ENCODE assay signal across 11 cellular contexts in the genomic region with DNA sequence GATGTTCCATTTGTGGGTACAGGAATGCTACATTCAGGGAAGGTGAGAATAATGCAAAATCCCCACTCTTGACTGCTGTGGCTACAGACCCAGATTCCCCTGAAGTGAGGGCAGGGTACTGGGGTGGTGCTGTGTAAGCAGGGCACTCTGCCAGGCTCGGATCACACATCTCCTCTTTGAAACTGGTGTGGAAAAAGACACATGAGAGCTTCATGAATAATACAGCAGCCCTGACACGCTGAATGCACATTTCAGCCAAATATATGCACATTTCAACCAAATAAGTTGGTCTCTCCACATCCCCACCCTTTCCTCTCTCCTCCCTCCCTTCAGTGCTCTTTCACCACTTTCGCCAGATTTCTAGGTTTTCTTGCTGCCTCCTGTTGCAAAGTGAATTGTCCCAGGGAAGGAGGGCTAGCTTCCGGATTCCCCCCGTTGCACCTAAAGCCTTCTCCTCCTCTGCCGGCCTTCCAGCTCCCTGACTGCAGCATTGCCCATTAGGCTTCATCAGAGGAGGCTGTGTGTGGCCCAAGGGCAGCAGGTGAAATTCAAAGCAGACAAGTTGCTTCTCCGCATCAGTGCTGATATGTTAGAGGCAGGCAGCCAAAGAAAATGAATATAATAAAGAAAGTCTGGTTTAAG.
DNase-seq lines count a peak whose midpoint lies in the region; ATAC-seq, FAIRE-seq and TF ChIP-seq lines count a peak whose summit lies in the region.
"Had no signal": no experiment of that assay in that cellular context is flagged by ENCODE, and none has a peak within 500 bp of the region (broad histone marks: within the 10 kb centered on the region; RNA-seq: fewer than 3 reads in every experiment).

No MANE protein-coding gene starts in this region.

- no peak overlapping the region for H3K4me3 ChIP-seq in kidney (ENCODE audit: low read length in 2 of 2)
- H3K4me3 ChIP-seq in gastroesophageal sphincter = no peak overlapping the region
- H3K4me3 ChIP-seq: PC-9 had no signal

- FAIRE-seq in kidney (lab: Jason Lieb, UNC) = no peak
- FAIRE-seq: HTR-8/SVneo had no signal

- H3K27me3 ChIP-seq in gastroesophageal sphincter = no peaks in the 10 kb centered on the region

- peak overlapping the region; percentile 81 for H3K4me3 Mint-ChIP-seq in glutamatergic neuron (ENCODE audit: unreplicated experiment)

- TF ChIP-seq CTCF in glutamatergic neuron (IDR thresholded peaks at IDR 0.05; ENCODE audit: partially characterized antibody, unreplicated experiment) (no peak), kidney (IDR thresholded peaks at IDR 0.05; ENCODE audit: borderline replicate concordance, extremely low read depth, insufficient read depth) (no peak), gastroesophageal sphincter (IDR thresholded peaks at IDR 0.05) (no peak)

- H3K9ac ChIP-seq in kidney (ENCODE audit: low read length in 2 of 2) = no peak overlapping the region

- peaks cover 45% of the 10 kb centered on the region for H3K4me1 Mint-ChIP-seq in glutamatergic neuron (ENCODE audit: low read depth, unreplicated experiment)

- peaks cover 16% of the 10 kb centered on the region for H3K9me3 Mint-ChIP-seq in glutamatergic neuron (ENCODE audit: unreplicated experiment)

- no peak for TF ChIP-seq EP300 in gastroesophageal sphincter (IDR thresholded peaks at IDR 0.05)

- peak overlapping the region; percentile 91 for H3K27ac Mint-ChIP-seq in glutamatergic neuron (ENCODE audit: unreplicated experiment)

- POLR2A ChIA-PET in HEK293T (lab: Yijun Ruan, JAX) = no interaction called here

- H3K4me1 ChIP-seq in kidney (ENCODE audit: control insufficient read depth in 1 of 2, insufficient read depth in 1 of 2, low read depth in 1 of 2, low read length in 2 of 2) (peaks cover 7 to 9% of the 10 kb centered on the region in 2 donors), gastroesophageal sphincter (peaks cover 3 to 50% (median 5%) of the 10 kb centered on the region in 3 donors)

- peak; percentile 34 for ATAC-seq in GM18508 (IDR thresholded peaks at IDR 0.05; ENCODE audit: insufficient read depth, unreplicated experiment)
- peak; percentile 44 for ATAC-seq in GM21576 (IDR thresholded peaks at IDR 0.05; ENCODE audit: unreplicated experiment)
- peak; percentile 17 for ATAC-seq in HG03378 (IDR thresholded peaks at IDR 0.05; ENCODE audit: unreplicated experiment)
- no peak for ATAC-seq in gastroesophageal sphincter

- H3K27me3 Mint-ChIP-seq in glutamatergic neuron (ENCODE audit: unreplicated experiment) = peaks cover 6% of the 10 kb centered on the region

- H3K36me3 ChIP-seq in kidney (ENCODE audit: control insufficient read depth in 1 of 2, insufficient read depth in 2 of 2, low read length in 2 of 2) (no peaks in the 10 kb centered on the region), gastroesophageal sphincter (no peaks in the 10 kb centered on the region)

- no peaks in the 10 kb centered on the region for H3K9me3 ChIP-seq in kidney (ENCODE audit: control insufficient read depth in 1 of 2, low read length in 2 of 2)
- H3K9me3 ChIP-seq in gastroesophageal sphincter = no peaks in the 10 kb centered on the region

- CTCF ChIA-PET in HEK293T (lab: Yijun Ruan, JAX) = no interaction called here

- no peak overlapping the region for H3K27ac ChIP-seq in kidney (ENCODE audit: low read depth in 2 of 2, low read length in 2 of 2)
- H3K27ac ChIP-seq in gastroesophageal sphincter = no peak overlapping the region
- H3K27ac ChIP-seq: PC-9 had no signal

- no peak for DNase-seq in glutamatergic neuron
- no peak for DNase-seq in HEK293T (ENCODE audit: extremely low spot score)
- DNase-seq in kidney = no peak
- no peak for DNase-seq in NCI-H1930 (lab: John Stamatoyannopoulos, UW)
- DNase-seq: activated CD8-positive, alpha-beta memory T cell treated with anti-CD3 and anti-CD28 coated beads, Interleukin-2, amount 50 U/mL, for 4 hours; PC-9 had no signal

- no peak for TF ChIP-seq POLR2A in gastroesophageal sphincter (IDR thresholded peaks at IDR 0.05)

- intact Hi-C loops in kidney (cut with DNase I) = loop anchor here (10.0 kb wide), 1 partner anchor 224 kb away; no protein-coding TSS in a partner anchor

- no peaks in the 10 kb centered on the region for H3K36me3 Mint-ChIP-seq in glutamatergic neuron (ENCODE audit: unreplicated experiment)

- 31 to 54% methylated on average over 3 to 7 of the region's 7 CpGs for WGBS in gastroesophageal sphincter (ENCODE audit: low coverage in 1 of 2), 2 donors

TF ChIP-seq in HEK293T, 16 proteins besides CTCF, POLR2A, EP300 and RAD21:
- TF ChIP-seq ELF4 (IDR thresholded peaks at IDR 0.05) (no peak), SP1 (IDR thresholded peaks at IDR 0.05) (no peak), FOXA1 (IDR thresholded peaks at IDR 0.05) (no peak)
